Comparison of ENCODE assay signal across 20 cellular contexts in the genomic region with DNA sequence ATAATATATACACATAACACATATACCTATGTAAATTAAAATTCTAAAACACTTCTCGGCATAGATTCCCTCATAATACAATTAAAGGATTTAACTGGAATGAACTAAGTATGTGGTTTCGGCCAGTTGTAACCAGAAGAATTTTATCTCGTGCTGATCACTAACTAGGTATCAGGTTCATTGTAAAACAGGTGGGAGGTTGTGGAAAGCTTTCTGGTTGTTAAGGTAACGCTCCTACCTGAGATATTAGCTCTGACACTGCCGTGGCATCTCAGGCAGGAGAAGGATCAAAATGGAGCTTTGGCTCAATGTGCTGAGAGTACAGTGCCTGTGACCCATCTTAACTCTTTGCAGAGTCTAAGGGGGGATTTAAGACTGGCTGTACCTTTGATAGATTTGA. TPM values are rescaled to one million over a fixed set of nuclear protein-coding genes. Genes with fewer than 3 reads are reported as not detected.
"Had no signal": no experiment of that assay in that cellular context is flagged by ENCODE, and none has a peak within 500 bp of the region (broad histone marks: within the 10 kb centered on the region; RNA-seq: fewer than 3 reads in every experiment).

No MANE protein-coding gene starts in this region.

- H3K27me3 Mint-ChIP-seq: activated naive CD4-positive, alpha-beta T cell treated with anti-CD3 and anti-CD28 coated beads, Interleukin-2, amount 10 ng/mL, durations not matched to agents 7 days and 5 days had no signal

- H3K27ac ChIP-seq: brain microvascular endothelial cell, gastroesophageal sphincter, heart left ventricle, neutrophil, pancreas, thyroid gland, vagina had no signal

- H3K4me3 ChIP-seq: gastroesophageal sphincter, heart left ventricle, pancreas, thyroid gland, vagina had no signal

- H3K36me3 ChIP-seq: brain microvascular endothelial cell, gastroesophageal sphincter, heart left ventricle, neutrophil, pancreas, thyroid gland, vagina had no signal

- ATAC-seq: activated CD8-positive, alpha-beta memory T cell treated with anti-CD3 and anti-CD28 coated beads, Interleukin-2, amount 10 ng/mL, durations not matched to agents 7 days and 5 days; gastroesophageal sphincter; heart left ventricle; natural killer cell; pancreas; stimulated activated naive B cell treated with anti-CD40 and anti-IgM and Interleukin-4, amounts not matched to agents 10 μg/mL and 1 μg/mL and 100 μg/mL, for 72 hours had no signal

- H3K27ac Mint-ChIP-seq: activated CD4-positive, alpha-beta memory T cell treated with anti-CD3 and anti-CD28 coated beads for 36 hours; activated CD8-positive, alpha-beta memory T cell treated with anti-CD3 and anti-CD28 coated beads, Interleukin-2, amount 10 ng/mL, durations not matched to agents 7 days and 5 days; natural killer cell; stimulated activated naive B cell treated with anti-CD40 and anti-IgM and Interleukin-4, amounts not matched to agents 10 μg/mL and 1 μg/mL and 100 μg/mL, for 72 hours had no signal

- H3K27me3 ChIP-seq: brain microvascular endothelial cell, heart left ventricle, thyroid gland, vagina had no signal

- H3K9me3 ChIP-seq: gastroesophageal sphincter, heart left ventricle, neutrophil, pancreas, thyroid gland, vagina had no signal

- H3K4me1 ChIP-seq: gastroesophageal sphincter, heart left ventricle, pancreas, thyroid gland, vagina had no signal

- DNase-seq: activated CD4-positive, alpha-beta memory T cell treated with anti-CD3 and anti-CD28 coated beads for 36 hours; activated CD8-positive, alpha-beta memory T cell treated with anti-CD3 and anti-CD28 coated beads, Interleukin-2, amount 10 ng/mL, durations not matched to agents 7 days and 5 days; activated naive CD4-positive, alpha-beta T cell treated with anti-CD3 and anti-CD28 coated beads, Interleukin-2, amount 10 ng/mL, durations not matched to agents 7 days and 5 days; aorta; brain microvascular endothelial cell; cortex of kidney; effector CD4-positive, alpha-beta T cell; heart left ventricle; kidney glomerular epithelial cell; mesenchymal stem cell; natural killer cell; pancreas; stimulated activated naive B cell treated with anti-CD40 and anti-IgM and Interleukin-4, amounts not matched to agents 10 μg/mL and 1 μg/mL and 100 μg/mL, for 72 hours; SW 1271; thyroid gland had no signal

- H3K4me3 Mint-ChIP-seq: activated CD4-positive, alpha-beta memory T cell treated with anti-CD3 and anti-CD28 coated beads for 36 hours; activated CD8-positive, alpha-beta memory T cell treated with anti-CD3 and anti-CD28 coated beads, Interleukin-2, amount 10 ng/mL, durations not matched to agents 7 days and 5 days; activated naive CD4-positive, alpha-beta T cell treated with anti-CD3 and anti-CD28 coated beads, Interleukin-2, amount 10 ng/mL, durations not matched to agents 7 days and 5 days; natural killer cell; stimulated activated naive B cell treated with anti-CD40 and anti-IgM and Interleukin-4, amounts not matched to agents 10 μg/mL and 1 μg/mL and 100 μg/mL, for 72 hours had no signal

- H3K9me3 Mint-ChIP-seq: activated CD4-positive, alpha-beta memory T cell treated with anti-CD3 and anti-CD28 coated beads for 36 hours; central memory CD8-positive, alpha-beta T cell; natural killer cell; stimulated activated naive B cell treated with anti-CD40 and anti-IgM and Interleukin-4, amounts not matched to agents 10 μg/mL and 1 μg/mL and 100 μg/mL, for 72 hours had no signal

- H3K36me3 Mint-ChIP-seq: activated CD4-positive, alpha-beta memory T cell treated with anti-CD3 and anti-CD28 coated beads for 36 hours; activated CD8-positive, alpha-beta memory T cell treated with anti-CD3 and anti-CD28 coated beads, Interleukin-2, amount 10 ng/mL, durations not matched to agents 7 days and 5 days; activated naive CD4-positive, alpha-beta T cell treated with anti-CD3 and anti-CD28 coated beads, Interleukin-2, amount 10 ng/mL, durations not matched to agents 7 days and 5 days; natural killer cell; stimulated activated naive B cell treated with anti-CD40 and anti-IgM and Interleukin-4, amounts not matched to agents 10 μg/mL and 1 μg/mL and 100 μg/mL, for 72 hours had no signal

RNA-seq across cellular contexts. Expression of gene SLC9A2, which starts 42.5 kb away (rescaled TPM):
- total RNA-seq: activated CD4-positive, alpha-beta memory T cell treated with anti-CD3 and anti-CD28 coated beads for 36 hours; activated CD8-positive, alpha-beta memory T cell treated with anti-CD3 and anti-CD28 coated beads, Interleukin-2, amount 10 ng/mL, durations not matched to agents 7 days and 5 days; aorta; natural killer cell; T-helper 2 cell treated with Interferon-gamma antibody and Interleukin-4, amounts not matched to agents 100 ng/mL and 5 ng/mL, for 36 hours; vagina had no signal
